Comparison of ENCODE assay signal across 18 cellular contexts in the genomic region with DNA sequence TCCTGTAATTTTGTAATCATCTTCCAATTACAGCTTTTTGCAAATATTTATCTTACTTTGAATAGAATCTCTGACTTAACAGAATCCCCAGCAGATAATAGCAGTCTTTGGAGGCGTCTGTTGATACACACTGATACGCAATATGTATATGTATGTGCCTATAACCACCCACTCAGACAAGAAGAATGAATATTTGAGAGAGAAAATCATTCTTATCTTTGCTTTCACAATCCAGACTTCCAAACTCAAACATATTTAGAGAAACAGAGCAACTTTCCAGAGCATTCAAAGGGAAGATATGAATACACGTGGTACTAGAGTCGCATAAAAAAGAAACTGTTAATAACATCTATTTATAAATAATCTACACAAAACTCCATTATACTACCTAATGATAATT. TPM values are rescaled to one million over a fixed set of nuclear protein-coding genes. Genes with fewer than 3 reads are reported as not detected.
"Had no signal": no experiment of that assay in that cellular context is flagged by ENCODE, and none has a peak within 500 bp of the region (broad histone marks: within the 10 kb centered on the region; RNA-seq: fewer than 3 reads in every experiment).

No MANE protein-coding gene starts in this region.

- H3K27ac ChIP-seq: ascending aorta, WERI-Rb-1 had no signal

- H3K27me3 ChIP-seq: ascending aorta had no signal

- H3K4me3 ChIP-seq: ascending aorta had no signal

- H3K9me3 ChIP-seq: ascending aorta had no signal

- DNase-seq: activated CD4-positive, alpha-beta memory T cell treated with anti-CD3 and anti-CD28 coated beads, Interleukin-2, amount 10 ng/mL, durations not matched to agents 7 days and 5 days; activated CD4-positive, alpha-beta T cell treated with anti-CD3 and anti-CD28 coated beads for 36 hours; activated CD4-positive, alpha-beta T cell treated with anti-CD3 and anti-CD28 coated beads, Interleukin-2, amount 50 U/mL, for 1 hour; activated CD8-positive, alpha-beta memory T cell treated with anti-CD3 and anti-CD28 coated beads, Interleukin-2, amount 50 U/mL, for 4 hours; activated naive CD4-positive, alpha-beta T cell; activated T-cell treated with anti-CD3 and anti-CD28 coated beads, Interleukin-2, amount 50 U/mL, for 72 hours; amniotic stem cell; KG1; NCI-H1048; NCI-H1694; NCI-H2029 treated with DMSO at 0.1 percent for 48 hours; NCI-H510A treated with DMSO at 0.1 percent for 48 hours; NCI-H82; PC-3; SHP77 treated with DMSO at 0.1 percent for 48 hours; T-helper 1 cell; WERI-Rb-1 had no signal

- H3K36me3 ChIP-seq: ascending aorta, WERI-Rb-1 had no signal

RNA-seq across cellular contexts. Expression of a gene that starts 6.1 kb away (rescaled TPM):
- total RNA-seq: PC-3 had no signal
